In the genomic region with DNA sequence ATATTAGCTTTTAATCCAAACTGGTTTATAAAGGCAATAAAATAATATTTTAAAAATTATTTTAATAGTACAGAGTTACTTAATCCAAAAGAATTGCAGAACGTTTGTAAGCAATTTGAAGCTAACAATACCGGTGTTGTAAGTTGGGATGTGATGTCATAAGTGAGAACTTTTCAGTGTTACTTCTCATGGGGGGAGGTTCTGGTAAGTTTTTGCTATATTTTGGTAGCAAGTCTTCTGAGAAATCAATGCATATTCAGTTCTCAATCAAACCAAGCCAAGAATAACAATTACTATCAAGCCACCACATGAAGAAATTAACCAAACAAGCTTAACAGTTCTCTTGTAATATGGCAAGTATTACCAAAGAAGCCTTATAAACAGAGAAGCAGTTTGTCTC, we compare ENCODE assay signal across 1 cellular context.
TF ChIP-seq lines count a peak whose summit lies in the region.

No MANE protein-coding gene starts in this region.

TF ChIP-seq in HepG2, 621 proteins besides CTCF, POLR2A, EP300 and RAD21 (continued from another document):
- TF ChIP-seq, protein P1, sequence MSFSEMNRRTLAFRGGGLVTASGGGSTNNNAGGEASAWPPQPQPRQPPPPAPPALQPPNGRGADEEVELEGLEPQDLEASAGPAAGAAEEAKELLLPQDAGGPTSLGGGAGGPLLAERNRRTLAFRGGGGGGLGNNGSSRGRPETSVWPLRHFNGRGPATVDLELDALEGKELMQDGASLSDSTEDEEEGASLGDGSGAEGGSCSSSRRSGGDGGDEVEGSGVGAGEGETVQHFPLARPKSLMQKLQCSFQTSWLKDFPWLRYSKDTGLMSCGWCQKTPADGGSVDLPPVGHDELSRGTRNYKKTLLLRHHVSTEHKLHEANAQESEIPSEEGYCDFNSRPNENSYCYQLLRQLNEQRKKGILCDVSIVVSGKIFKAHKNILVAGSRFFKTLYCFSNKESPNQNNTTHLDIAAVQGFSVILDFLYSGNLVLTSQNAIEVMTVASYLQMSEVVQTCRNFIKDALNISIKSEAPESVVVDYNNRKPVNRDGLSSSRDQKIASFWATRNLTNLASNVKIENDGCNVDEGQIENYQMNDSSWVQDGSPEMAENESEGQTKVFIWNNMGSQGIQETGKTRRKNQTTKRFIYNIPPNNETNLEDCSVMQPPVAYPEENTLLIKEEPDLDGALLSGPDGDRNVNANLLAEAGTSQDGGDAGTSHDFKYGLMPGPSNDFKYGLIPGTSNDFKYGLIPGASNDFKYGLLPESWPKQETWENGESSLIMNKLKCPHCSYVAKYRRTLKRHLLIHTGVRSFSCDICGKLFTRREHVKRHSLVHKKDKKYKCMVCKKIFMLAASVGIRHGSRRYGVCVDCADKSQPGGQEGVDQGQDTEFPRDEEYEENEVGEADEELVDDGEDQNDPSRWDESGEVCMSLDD (CRISPR knock-in tag; IDR thresholded peaks at IDR 0.05; ENCODE audit: borderline replicate concordance), result no peak
